In the genomic region with DNA sequence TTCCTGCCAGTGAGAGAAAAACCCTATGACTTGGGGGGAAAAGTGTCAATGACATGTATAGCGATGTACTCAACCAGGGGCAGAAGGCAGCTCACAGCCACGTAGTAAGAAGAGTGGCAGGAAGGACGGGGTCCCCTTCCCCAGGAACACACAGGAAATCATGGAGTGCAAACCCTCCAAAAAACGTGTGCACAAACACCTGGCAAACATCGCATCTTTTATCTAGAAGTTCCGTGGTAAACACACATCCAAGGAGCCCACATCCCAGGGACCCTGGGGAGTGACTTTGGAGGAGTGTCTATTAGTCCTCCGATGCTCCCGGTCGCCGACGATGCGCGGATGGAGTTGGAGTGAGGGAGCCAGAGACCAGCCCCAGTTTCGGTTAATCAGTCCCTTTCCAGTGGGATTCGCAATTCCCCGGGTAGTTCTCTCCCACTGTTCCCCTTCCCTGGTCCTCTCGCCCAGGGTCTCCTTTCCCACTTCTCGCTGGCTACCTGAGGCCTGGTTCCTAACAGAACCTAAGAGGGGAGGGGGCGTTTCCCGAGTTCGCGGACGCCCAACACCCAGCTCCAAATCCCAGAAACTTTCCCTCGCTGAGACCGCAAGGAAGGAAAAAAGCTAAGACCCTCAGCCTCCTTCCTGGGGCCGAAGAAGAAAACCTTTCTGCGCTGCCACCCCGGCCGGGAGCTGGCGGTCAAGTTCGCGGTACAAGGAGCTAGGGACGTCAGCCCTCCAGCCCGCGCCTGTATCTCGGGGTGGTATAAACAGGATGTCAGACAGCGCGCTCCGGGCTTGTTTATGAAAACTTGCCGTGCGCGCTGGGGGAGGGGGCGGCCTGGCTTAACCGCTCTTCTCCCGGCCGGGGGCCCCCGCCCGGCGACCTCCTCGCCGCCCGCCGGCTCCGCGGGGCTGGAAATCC, we compare ENCODE assay signal across 8 cellular contexts. TPM values are rescaled to one million over a fixed set of nuclear protein-coding genes. Genes with fewer than 3 reads are reported as not detected.
A peak's percentile ranks its signal among the peaks of the same experiment; 100 is the strongest.
DNase-seq lines count a peak whose midpoint lies in the region; ATAC-seq and TF ChIP-seq lines count a peak whose summit lies in the region.

No MANE protein-coding gene starts in this region.

- no peak overlapping the region for H3K23ac ChIP-seq in trophoblast cell (ENCODE audit: low read length)

- no peak overlapping the region for H2BK12ac ChIP-seq in trophoblast cell (ENCODE audit: low read length)

- H4K8ac ChIP-seq in trophoblast cell (ENCODE audit: low read depth, low read length) = peak overlapping the region; percentile 92

- peak; percentile 45 for DNase-seq in BE2C
- DNase-seq in SK-N-DZ (ENCODE audit: low spot score) = peak; percentile 36
- DNase-seq in Right ventricle myocardium inferior (ENCODE audit: missing footprints) = peak; percentile 90
- peak; percentile 38 to 57 for DNase-seq in trophoblast cell
- peak; percentile 86 for DNase-seq in upper lobe of right lung

- peak overlapping the region; percentile 83 for H3K9ac ChIP-seq in trophoblast cell (ENCODE audit: low read length)

- peaks cover 8% of the 10 kb centered on the region for H3K36me3 Mint-ChIP-seq in activated naive CD4-positive, alpha-beta T cell treated with anti-CD3 and anti-CD28 coated beads, Interleukin-2, amount 50 U/mL, for 24 hours

- H3K4me2 ChIP-seq in trophoblast cell (ENCODE audit: low read length) = peak overlapping the region; percentile 80

- H3K27me3 ChIP-seq in BE2C (no peaks in the 10 kb centered on the region), trophoblast cell (ENCODE audit: insufficient read depth, low read length) (no peaks in the 10 kb centered on the region), upper lobe of right lung (no peaks in the 10 kb centered on the region)

- H2AFZ ChIP-seq in trophoblast cell (ENCODE audit: insufficient read depth, low read length, poor library complexity) = peak overlapping the region; percentile 99

- TF ChIP-seq CTCF in BE2C (IDR thresholded peaks at IDR 0.05; ENCODE audit: low read depth, low read length) = no peak
- TF ChIP-seq CTCF in upper lobe of right lung (IDR thresholded peaks at IDR 0.05) = no peak

- H3K79me1 ChIP-seq in trophoblast cell (ENCODE audit: low read length) = peaks cover 11% of the 10 kb centered on the region

- H2BK120ac ChIP-seq in trophoblast cell (ENCODE audit: insufficient read depth, low read length, poor library complexity) = no peak overlapping the region

- H3K4me1 ChIP-seq in BE2C = no peaks in the 10 kb centered on the region
- H3K4me1 ChIP-seq in trophoblast cell (ENCODE audit: control insufficient read depth in 1 of 2, insufficient read depth in 2 of 2, low read length in 2 of 2) = peaks cover 8 to 10% of the 10 kb centered on the region in 2 experiments
- peaks cover 44% of the 10 kb centered on the region for H3K4me1 ChIP-seq in upper lobe of right lung

- H3K14ac ChIP-seq in trophoblast cell (ENCODE audit: low read length) = peak overlapping the region; percentile 95

- ATAC-seq in GM19324 (IDR thresholded peaks at IDR 0.05; ENCODE audit: low FRiP score, unreplicated experiment) = peak; percentile 52
- peak; percentile 48 for ATAC-seq in HG03432 (IDR thresholded peaks at IDR 0.05; ENCODE audit: unreplicated experiment)
- peak; percentile 40 for ATAC-seq in Right ventricle myocardium inferior
- peak; percentile 64 for ATAC-seq in upper lobe of right lung

- no peaks in the 10 kb centered on the region for H3K27me3 Mint-ChIP-seq in activated naive CD4-positive, alpha-beta T cell treated with anti-CD3 and anti-CD28 coated beads, Interleukin-2, amount 50 U/mL, for 24 hours

- no peaks in the 10 kb centered on the region for H3K36me3 ChIP-seq in BE2C
- no peaks in the 10 kb centered on the region for H3K36me3 ChIP-seq in trophoblast cell (ENCODE audit: control insufficient read depth in 1 of 2, insufficient read depth in 2 of 2, low read length in 2 of 2)
- no peaks in the 10 kb centered on the region for H3K36me3 ChIP-seq in upper lobe of right lung

- no peaks in the 10 kb centered on the region for H3K9me3 Mint-ChIP-seq in activated naive CD4-positive, alpha-beta T cell treated with anti-CD3 and anti-CD28 coated beads, Interleukin-2, amount 50 U/mL, for 24 hours

- intact Hi-C loops in Right ventricle myocardium inferior (cut with DNase I) (loop anchor here (2.0 to 5.0 kb wide), 4 partner anchors 37 to 101 kb away; no protein-coding TSS in a partner anchor), upper lobe of right lung (cut with DNase I) (loop anchor here (10.0 kb wide), 1 partner anchor 99 kb away; no protein-coding TSS in a partner anchor)

- no peak overlapping the region for H2AK5ac ChIP-seq in trophoblast cell (ENCODE audit: low read length)

- H2BK5ac ChIP-seq in trophoblast cell (ENCODE audit: low read depth, low read length, poor library complexity) = peak overlapping the region; percentile 84

- H3K79me2 ChIP-seq in trophoblast cell (ENCODE audit: control insufficient read depth, insufficient read depth, low read length, poor library complexity) = peaks cover 6% of the 10 kb centered on the region

- WGBS in trophoblast cell (ENCODE audit: extremely low coverage, insufficient coverage, insufficient read length) = no CpG with 5 or more reads among the region's 55 CpGs

- peak overlapping the region; percentile 81 for H3K4me3 ChIP-seq in BE2C (ENCODE audit: low read depth, low read length)
- peak overlapping the region; percentile 90 for H3K4me3 ChIP-seq in trophoblast cell (ENCODE audit: low read depth, low read length)
- H3K4me3 ChIP-seq in upper lobe of right lung = peak overlapping the region; percentile 66

- peaks cover 61% of the 10 kb centered on the region for H3K4me1 Mint-ChIP-seq in activated naive CD4-positive, alpha-beta T cell treated with anti-CD3 and anti-CD28 coated beads, Interleukin-2, amount 50 U/mL, for 24 hours

- H4K91ac ChIP-seq in trophoblast cell (ENCODE audit: low read depth, low read length) = peak overlapping the region; percentile 88

- peak overlapping the region; percentile 89 for H3K4me3 Mint-ChIP-seq in activated naive CD4-positive, alpha-beta T cell treated with anti-CD3 and anti-CD28 coated beads, Interleukin-2, amount 50 U/mL, for 24 hours

- H3K27ac ChIP-seq in trophoblast cell (ENCODE audit: low read depth, low read length) (peak overlapping the region; percentile 82), upper lobe of right lung (peak overlapping the region; percentile 94)

- H4K12ac ChIP-seq in trophoblast cell (ENCODE audit: low read depth, low read length) = no peak overlapping the region

- peak overlapping the region; percentile 84 for H3K18ac ChIP-seq in trophoblast cell (ENCODE audit: low read length)

- peak overlapping the region; percentile 25 for H3K4ac ChIP-seq in trophoblast cell (ENCODE audit: low read depth, low read length)

- H3K27ac Mint-ChIP-seq in activated naive CD4-positive, alpha-beta T cell treated with anti-CD3 and anti-CD28 coated beads, Interleukin-2, amount 50 U/mL, for 24 hours = peak overlapping the region; percentile 84

- H3K9me3 ChIP-seq in BE2C = no peaks in the 10 kb centered on the region
- no peaks in the 10 kb centered on the region for H3K9me3 ChIP-seq in trophoblast cell (ENCODE audit: insufficient read depth, low read depth, low read length)
- no peaks in the 10 kb centered on the region for H3K9me3 ChIP-seq in upper lobe of right lung

RNA-seq across cellular contexts. Expression of a gene that starts 0.9 kb away (rescaled TPM):
- 14.0 TPM for polyA plus RNA-seq in BE2C (2012; ENCODE audit: insufficient read depth, insufficient read length, low read depth)
- polyA plus RNA-seq in SK-N-DZ (2014; cell fraction: cytosol; rRNA removed) = 12.5 and 14.3 TPM in 2 replicates
- polyA plus RNA-seq in SK-N-DZ (2014; cell fraction: nucleus; rRNA removed) = 8.6 and 11.8 TPM in 2 replicates
- 87.3 TPM for total RNA-seq in Right ventricle myocardium inferior
- polyA plus RNA-seq in trophoblast cell (2013) = 35.4 and 36.0 TPM in 2 replicates
- 152 TPM for total RNA-seq in upper lobe of right lung

Comparison
In these comparisons a context has a peak if more than half of its experiments do, and no peak if none do; other contexts are left out.
1. Peak in every context shown above with its lines: DNase-seq, ATAC-seq, H3K4me3 ChIP-seq and H3K27ac ChIP-seq.
2. DNase-seq: peak in every context shown above with its lines; median percentile 90 in Right ventricle myocardium inferior; 86 in upper lobe of right lung; 48 in trophoblast cell; 45 in BE2C; 36 in SK-N-DZ.